6 cellular contexts compared by ENCODE assay signal in genomic region chr11:65539401-65540289, GRCh38. TPM values are rescaled to one million over a fixed set of nuclear protein-coding genes. Genes with fewer than 3 reads are reported as not detected.
A peak's percentile ranks its signal among the peaks of the same experiment; 100 is the strongest.
DNase-seq lines count a peak whose midpoint lies in the region; ATAC-seq and TF ChIP-seq lines count a peak whose summit lies in the region.

No MANE protein-coding gene starts in this region.

- H3K27me3 ChIP-seq in cardiac muscle cell (peaks cover 24% of the 10 kb centered on the region), suprapubic skin (no peaks in the 10 kb centered on the region)

- H3K9me3 ChIP-seq in cardiac muscle cell (ENCODE audit: low read depth) (no peaks in the 10 kb centered on the region), suprapubic skin (no peaks in the 10 kb centered on the region)

- no peak for TF ChIP-seq CTCF in cardiac muscle cell (IDR thresholded peaks at IDR 0.05; ENCODE audit: low read depth, low read length)
- TF ChIP-seq CTCF in fibroblast of villous mesenchyme (IDR thresholded peaks at IDR 0.05; ENCODE audit: insufficient read depth, low read depth, low read length), result no peak
- peak in 1 of 2 donors; percentile 53 for TF ChIP-seq CTCF in suprapubic skin (IDR thresholded peaks at IDR 0.05)

- no peaks in the 10 kb centered on the region for H3K4me1 ChIP-seq in cardiac muscle cell (ENCODE audit: low read depth)
- H3K4me1 ChIP-seq in suprapubic skin, result peaks cover 33% of the 10 kb centered on the region

- no peak for TF ChIP-seq POLR2A in suprapubic skin (IDR thresholded peaks at IDR 0.05)

- intact Hi-C loops in cardiac septum (cut with DNase I), result loop anchor here (2.0 to 5.0 kb wide), 3 partner anchors 17 to 48 kb away; partner anchors contain the start of gene FAM89B

- WGBS in suprapubic skin, result 13% methylated on average over 8 of the region's 90 CpGs

- no peak for TF ChIP-seq EP300 in suprapubic skin (IDR thresholded peaks at IDR 0.05)

- no peak for ATAC-seq in GM21360 (IDR thresholded peaks at IDR 0.05; ENCODE audit: unreplicated experiment)

- H3K4me3 ChIP-seq in cardiac muscle cell, result peak overlapping the region; percentile 19
- H3K4me3 ChIP-seq in fibroblast of villous mesenchyme (ENCODE audit: low read depth, low read length), result peak overlapping the region; percentile 57
- H3K4me3 ChIP-seq in suprapubic skin, result peak overlapping the region; percentile 61

- DNase-seq in cardiac muscle cell (ENCODE audit: low read depth in 1 of 2, low spot score in 1 of 2) (no peak), cardiac septum (ENCODE audit: low spot score) (no peak), NCI-H526 (lab: John Stamatoyannopoulos, UW) (peak; percentile 42 to 93), fibroblast of villous mesenchyme (ENCODE audit: low read depth) (no peak), suprapubic skin (ENCODE audit: low spot score in 2 of 2) (no peak)

- H3K27ac ChIP-seq in cardiac muscle cell (no peak overlapping the region), suprapubic skin (peak overlapping the region; percentile 95)

- peaks cover 5% of the 10 kb centered on the region for H3K36me3 ChIP-seq in cardiac muscle cell
- peaks cover 40% of the 10 kb centered on the region for H3K36me3 ChIP-seq in suprapubic skin

RNA-seq across cellular contexts. Expression of gene SCYL1, which starts 14.8 kb away (rescaled TPM):
- 157 and 168 TPM in 2 replicates for total RNA-seq in cardiac muscle cell
- polyA plus RNA-seq in cardiac muscle cell, result 139 and 146 TPM in 2 replicates
- 60.2 TPM for total RNA-seq in cardiac septum
- total RNA-seq in fibroblast of villous mesenchyme, result 125 and 135 TPM in 2 replicates
- total RNA-seq in suprapubic skin, result 10 to 100 TPM; 63.2 to 83.6 (median 78.4) TPM

RNA-seq across cellular contexts. Expression of gene LTBP3, which starts 18.5 kb away (rescaled TPM):
- 61.8 and 98.3 TPM in 2 replicates for total RNA-seq in cardiac muscle cell
- 53.7 and 60.9 TPM in 2 replicates for polyA plus RNA-seq in cardiac muscle cell
- total RNA-seq in cardiac septum, result 148 TPM
- 23.7 and 24.2 TPM in 2 replicates for total RNA-seq in fibroblast of villous mesenchyme
- 10 to 100 TPM; 65.1 to 86.7 (median 71.0) TPM for total RNA-seq in suprapubic skin

RNA-seq across cellular contexts. Expression of gene ZNRD2, which starts 30.6 kb away (rescaled TPM):
- total RNA-seq in cardiac muscle cell (56.6 and 57.4 TPM in 2 replicates), cardiac septum (28.3 TPM), fibroblast of villous mesenchyme (31.1 and 49.6 TPM in 2 replicates), suprapubic skin (10 to 100 TPM; 60.9 to 97.4 (median 77.9) TPM)
- 55.7 and 70.5 TPM in 2 replicates for polyA plus RNA-seq in cardiac muscle cell

RNA-seq across cellular contexts. Expression of gene FAM89B, which starts 32.7 kb away (rescaled TPM):
- total RNA-seq in cardiac muscle cell, result 42.9 and 71.8 TPM in 2 replicates
- polyA plus RNA-seq in cardiac muscle cell, result 96.0 and 132 TPM in 2 replicates
- 47.4 TPM for total RNA-seq in cardiac septum
- 19.0 and 27.4 TPM in 2 replicates for total RNA-seq in fibroblast of villous mesenchyme
- total RNA-seq in suprapubic skin, result 100 to 1,000 TPM in 1 of 4 donors, 10 to 100 TPM in 3; 45.2 to 103 (median 72.0) TPM

RNA-seq across cellular contexts. Expression of gene EHBP1L1, which starts 36.2 kb away (rescaled TPM):
- total RNA-seq in cardiac muscle cell (14.9 and 50.5 TPM in 2 replicates), cardiac septum (174 TPM), fibroblast of villous mesenchyme (33.7 and 47.7 TPM in 2 replicates), suprapubic skin (100 to 1,000 TPM in 1 of 4 donors, 10 to 100 TPM in 3; 40.3 to 150 (median 56.2) TPM)
- 14.2 and 30.0 TPM in 2 replicates for polyA plus RNA-seq in cardiac muscle cell

Comparison
In these comparisons a context has a peak if more than half of its experiments do, and no peak if none do; other contexts are left out.
1. DNase-seq: peak in NCI-H526 (2 of 2); none in cardiac muscle cell (0 of 2), cardiac septum (single experiment), fibroblast of villous mesenchyme (single experiment) and suprapubic skin (0 of 2).
2. Peak in every context shown above with its lines, with median percentiles within 50 percentile points of each other: H3K4me3 ChIP-seq.